ENCODE assay signal across 1 cellular context in the genomic region with DNA sequence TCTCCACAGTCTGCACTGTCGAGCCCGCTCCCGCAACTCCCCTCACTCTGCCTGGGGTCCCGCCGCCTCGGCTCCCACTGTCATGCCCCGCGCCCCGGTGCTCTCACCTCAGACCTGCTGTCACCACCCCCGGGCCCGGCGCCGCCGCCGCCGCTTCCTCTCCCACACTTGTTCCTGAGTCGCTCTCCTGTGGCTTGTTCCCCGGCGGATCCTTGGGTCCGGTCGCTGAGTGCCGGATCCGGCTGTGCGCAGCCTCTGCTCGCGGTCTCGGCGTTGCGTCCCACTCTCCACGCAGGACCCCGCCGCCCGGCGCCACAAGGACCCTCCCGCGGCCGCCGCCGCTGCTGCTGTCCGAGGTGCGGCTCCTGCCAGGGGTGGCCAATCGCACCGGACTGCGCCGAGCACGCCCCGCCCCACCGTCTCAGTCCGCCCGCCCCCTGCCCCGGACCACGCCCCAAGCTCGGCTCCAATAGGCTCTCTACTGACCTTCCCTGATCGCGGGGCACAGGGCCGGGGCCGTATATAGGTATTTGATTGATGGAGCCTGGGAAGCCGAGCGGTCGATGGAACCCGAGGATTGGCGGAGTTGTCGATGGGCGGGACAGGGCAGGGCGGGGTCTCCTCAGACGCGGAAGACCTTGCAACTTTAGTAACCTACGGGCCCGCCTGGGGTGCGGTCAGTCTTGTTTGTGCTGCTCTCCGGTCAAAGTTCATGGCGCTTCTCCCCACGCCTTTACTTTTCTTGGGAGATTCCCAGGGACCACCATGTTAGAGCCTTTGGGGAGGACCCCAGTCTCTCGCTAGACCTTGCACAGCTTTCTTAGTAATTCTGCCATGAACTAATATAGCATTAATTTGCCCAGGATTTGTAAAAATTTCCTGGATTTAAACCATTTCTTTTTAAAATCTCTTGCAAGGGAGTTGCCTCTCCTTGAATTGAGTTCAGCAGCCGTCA.
A peak's percentile ranks its signal among the peaks of the same experiment; 100 is the strongest.
TF ChIP-seq lines count a peak whose summit lies in the region.

Gene TAOK3, minus strand, starts transcription at position 367 of the 955 bp plus-strand sequence. CDS start 117,340 bp downstream, outside the sequence.

TF ChIP-seq in K562, 482 proteins besides CTCF, POLR2A, EP300 and RAD21 (continued from another document and continues in another):
- TF ChIP-seq HINFP (tag; conservative IDR thresholded peaks at IDR 0.05; ENCODE audit: low read depth) (no peak), PHF21A (IDR thresholded peaks at IDR 0.05; ENCODE audit: borderline replicate concordance, low read depth) (no peak), POLR3A (IDR thresholded peaks at IDR 0.05; ENCODE audit: borderline replicate concordance, extremely low read depth, insufficient read depth, insufficient read length) (no peak), KHSRP (IDR thresholded peaks at IDR 0.05) (no peak), ZNF444 (CRISPR knock-in tag; IDR thresholded peaks at IDR 0.05) (no peak), MCM3 (IDR thresholded peaks at IDR 0.05) (no peak), XRCC3 (IDR thresholded peaks at IDR 0.05) (no peak), ELF1 (tag; IDR thresholded peaks at IDR 0.05) (peak; percentile 96), ZNF217 (CRISPR knock-in tag; IDR thresholded peaks at IDR 0.05) (no peak), SMARCB1 (IDR thresholded peaks at IDR 0.05; ENCODE audit: insufficient read length, low read depth) (no peak), LCOR (CRISPR knock-in tag; IDR thresholded peaks at IDR 0.05) (0 out of 2 replicates have a peak, but pooled peaks have one; percentile 36), STAT5A (IDR thresholded peaks at IDR 0.05; ENCODE audit: borderline replicate concordance, low read length) (no peak; the same call in 1 of the 2 replicates), L3MBTL2 (IDR thresholded peaks at IDR 0.05) (peak; percentile 85), PHB2 (IDR thresholded peaks at IDR 0.05; ENCODE audit: low read depth) (no peak), CBX1 (IDR thresholded peaks at IDR 0.05; ENCODE audit: low read depth) (0 out of 2 replicates have a peak, but pooled peaks have one; percentile 12), CBFB (CRISPR knock-in tag; IDR thresholded peaks at IDR 0.05) (0 out of 2 replicates have a peak, but pooled peaks have one; percentile 59), ZNF175 (CRISPR knock-in tag; IDR thresholded peaks at IDR 0.05; ENCODE audit: low read depth) (no peak), IRF2 (CRISPR knock-in tag; IDR thresholded peaks at IDR 0.05) (no peak), NFE2L1 (tag; IDR thresholded peaks at IDR 0.05; ENCODE audit: borderline replicate concordance, low read depth) (no peak), ZNF224 (CRISPR knock-in tag; IDR thresholded peaks at IDR 0.05) (no peak), HSF4 (CRISPR knock-in tag; IDR thresholded peaks at IDR 0.05; ENCODE audit: borderline replicate concordance) (no peak), NCOA4 (IDR thresholded peaks at IDR 0.05; ENCODE audit: partially characterized antibody) (peak; percentile 90), RB1 (IDR thresholded peaks at IDR 0.05; ENCODE audit: low read depth) (peak; percentile 63), BRF1 (IDR thresholded peaks at IDR 0.05; ENCODE audit: borderline replicate concordance, extremely low read depth, insufficient read length) (no peak), HCFC1 (IDR thresholded peaks at IDR 0.05; ENCODE audit: low read depth, low read length) (peak; percentile 79), ZNF740 (CRISPR knock-in tag; IDR thresholded peaks at IDR 0.05) (no peak), ZNF740 (tag; IDR thresholded peaks at IDR 0.05) (no peak), THRAP3 (IDR thresholded peaks at IDR 0.05; ENCODE audit: borderline replicate concordance) (0 out of 2 replicates have a peak, but pooled peaks have one; percentile 47), SP2 (IDR thresholded peaks at IDR 0.05; ENCODE audit: extremely low read depth, low read depth, low read length, poor library complexity, severe bottlenecking) (peak; percentile 24), SAFB (IDR thresholded peaks at IDR 0.05; ENCODE audit: borderline replicate concordance, low read depth, low read length) (peak; percentile 85), PTRF (tag; IDR thresholded peaks at IDR 0.05) (no peak), ZNF780A (CRISPR knock-in tag; IDR thresholded peaks at IDR 0.05) (no peak), SAP30 (IDR thresholded peaks at IDR 0.05; ENCODE audit: borderline replicate concordance, insufficient read depth, low read depth, low read length, poor library complexity, severe bottlenecking) (peak; percentile 73), GTF2F1 (IDR thresholded peaks at IDR 0.05; ENCODE audit: low read depth, low read length) (no peak), ZNF24 (IDR thresholded peaks at IDR 0.05) (no peak)
- TF ChIP-seq, protein P1, sequence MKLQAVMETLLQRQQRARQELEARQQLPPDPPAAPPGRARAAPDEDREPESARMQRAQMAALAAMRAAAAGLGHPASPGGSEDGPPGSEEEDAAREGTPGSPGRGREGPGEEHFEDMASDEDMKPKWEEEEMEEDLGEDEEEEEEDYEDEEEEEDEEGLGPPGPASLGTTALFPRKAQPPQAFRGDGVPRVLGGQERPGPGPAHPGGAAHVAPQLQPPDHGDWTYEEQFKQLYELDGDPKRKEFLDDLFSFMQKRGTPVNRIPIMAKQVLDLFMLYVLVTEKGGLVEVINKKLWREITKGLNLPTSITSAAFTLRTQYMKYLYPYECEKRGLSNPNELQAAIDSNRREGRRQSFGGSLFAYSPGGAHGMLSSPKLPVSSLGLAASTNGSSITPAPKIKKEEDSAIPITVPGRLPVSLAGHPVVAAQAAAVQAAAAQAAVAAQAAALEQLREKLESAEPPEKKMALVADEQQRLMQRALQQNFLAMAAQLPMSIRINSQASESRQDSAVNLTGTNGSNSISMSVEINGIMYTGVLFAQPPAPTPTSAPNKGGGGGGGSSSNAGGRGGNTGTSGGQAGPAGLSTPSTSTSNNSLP (IDR thresholded peaks at IDR 0.05; ENCODE audit: borderline replicate concordance, low read depth, low read length), result no peak
- TF ChIP-seq, protein P2, sequence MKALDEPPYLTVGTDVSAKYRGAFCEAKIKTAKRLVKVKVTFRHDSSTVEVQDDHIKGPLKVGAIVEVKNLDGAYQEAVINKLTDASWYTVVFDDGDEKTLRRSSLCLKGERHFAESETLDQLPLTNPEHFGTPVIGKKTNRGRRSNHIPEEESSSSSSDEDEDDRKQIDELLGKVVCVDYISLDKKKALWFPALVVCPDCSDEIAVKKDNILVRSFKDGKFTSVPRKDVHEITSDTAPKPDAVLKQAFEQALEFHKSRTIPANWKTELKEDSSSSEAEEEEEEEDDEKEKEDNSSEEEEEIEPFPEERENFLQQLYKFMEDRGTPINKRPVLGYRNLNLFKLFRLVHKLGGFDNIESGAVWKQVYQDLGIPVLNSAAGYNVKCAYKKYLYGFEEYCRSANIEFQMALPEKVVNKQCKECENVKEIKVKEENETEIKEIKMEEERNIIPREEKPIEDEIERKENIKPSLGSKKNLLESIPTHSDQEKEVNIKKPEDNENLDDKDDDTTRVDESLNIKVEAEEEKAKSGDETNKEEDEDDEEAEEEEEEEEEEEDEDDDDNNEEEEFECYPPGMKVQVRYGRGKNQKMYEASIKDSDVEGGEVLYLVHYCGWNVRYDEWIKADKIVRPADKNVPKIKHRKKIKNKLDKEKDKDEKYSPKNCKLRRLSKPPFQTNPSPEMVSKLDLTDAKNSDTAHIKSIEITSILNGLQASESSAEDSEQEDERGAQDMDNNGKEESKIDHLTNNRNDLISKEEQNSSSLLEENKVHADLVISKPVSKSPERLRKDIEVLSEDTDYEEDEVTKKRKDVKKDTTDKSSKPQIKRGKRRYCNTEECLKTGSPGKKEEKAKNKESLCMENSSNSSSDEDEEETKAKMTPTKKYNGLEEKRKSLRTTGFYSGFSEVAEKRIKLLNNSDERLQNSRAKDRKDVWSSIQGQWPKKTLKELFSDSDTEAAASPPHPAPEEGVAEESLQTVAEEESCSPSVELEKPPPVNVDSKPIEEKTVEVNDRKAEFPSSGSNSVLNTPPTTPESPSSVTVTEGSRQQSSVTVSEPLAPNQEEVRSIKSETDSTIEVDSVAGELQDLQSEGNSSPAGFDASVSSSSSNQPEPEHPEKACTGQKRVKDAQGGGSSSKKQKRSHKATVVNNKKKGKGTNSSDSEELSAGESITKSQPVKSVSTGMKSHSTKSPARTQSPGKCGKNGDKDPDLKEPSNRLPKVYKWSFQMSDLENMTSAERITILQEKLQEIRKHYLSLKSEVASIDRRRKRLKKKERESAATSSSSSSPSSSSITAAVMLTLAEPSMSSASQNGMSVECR (CRISPR knock-in tag; IDR thresholded peaks at IDR 0.05), result peak; percentile 86
- TF ChIP-seq, protein P3, sequence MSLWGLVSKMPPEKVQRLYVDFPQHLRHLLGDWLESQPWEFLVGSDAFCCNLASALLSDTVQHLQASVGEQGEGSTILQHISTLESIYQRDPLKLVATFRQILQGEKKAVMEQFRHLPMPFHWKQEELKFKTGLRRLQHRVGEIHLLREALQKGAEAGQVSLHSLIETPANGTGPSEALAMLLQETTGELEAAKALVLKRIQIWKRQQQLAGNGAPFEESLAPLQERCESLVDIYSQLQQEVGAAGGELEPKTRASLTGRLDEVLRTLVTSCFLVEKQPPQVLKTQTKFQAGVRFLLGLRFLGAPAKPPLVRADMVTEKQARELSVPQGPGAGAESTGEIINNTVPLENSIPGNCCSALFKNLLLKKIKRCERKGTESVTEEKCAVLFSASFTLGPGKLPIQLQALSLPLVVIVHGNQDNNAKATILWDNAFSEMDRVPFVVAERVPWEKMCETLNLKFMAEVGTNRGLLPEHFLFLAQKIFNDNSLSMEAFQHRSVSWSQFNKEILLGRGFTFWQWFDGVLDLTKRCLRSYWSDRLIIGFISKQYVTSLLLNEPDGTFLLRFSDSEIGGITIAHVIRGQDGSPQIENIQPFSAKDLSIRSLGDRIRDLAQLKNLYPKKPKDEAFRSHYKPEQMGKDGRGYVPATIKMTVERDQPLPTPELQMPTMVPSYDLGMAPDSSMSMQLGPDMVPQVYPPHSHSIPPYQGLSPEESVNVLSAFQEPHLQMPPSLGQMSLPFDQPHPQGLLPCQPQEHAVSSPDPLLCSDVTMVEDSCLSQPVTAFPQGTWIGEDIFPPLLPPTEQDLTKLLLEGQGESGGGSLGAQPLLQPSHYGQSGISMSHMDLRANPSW (CRISPR knock-in tag; IDR thresholded peaks at IDR 0.05), result no peak
- TF ChIP-seq, protein P4, sequence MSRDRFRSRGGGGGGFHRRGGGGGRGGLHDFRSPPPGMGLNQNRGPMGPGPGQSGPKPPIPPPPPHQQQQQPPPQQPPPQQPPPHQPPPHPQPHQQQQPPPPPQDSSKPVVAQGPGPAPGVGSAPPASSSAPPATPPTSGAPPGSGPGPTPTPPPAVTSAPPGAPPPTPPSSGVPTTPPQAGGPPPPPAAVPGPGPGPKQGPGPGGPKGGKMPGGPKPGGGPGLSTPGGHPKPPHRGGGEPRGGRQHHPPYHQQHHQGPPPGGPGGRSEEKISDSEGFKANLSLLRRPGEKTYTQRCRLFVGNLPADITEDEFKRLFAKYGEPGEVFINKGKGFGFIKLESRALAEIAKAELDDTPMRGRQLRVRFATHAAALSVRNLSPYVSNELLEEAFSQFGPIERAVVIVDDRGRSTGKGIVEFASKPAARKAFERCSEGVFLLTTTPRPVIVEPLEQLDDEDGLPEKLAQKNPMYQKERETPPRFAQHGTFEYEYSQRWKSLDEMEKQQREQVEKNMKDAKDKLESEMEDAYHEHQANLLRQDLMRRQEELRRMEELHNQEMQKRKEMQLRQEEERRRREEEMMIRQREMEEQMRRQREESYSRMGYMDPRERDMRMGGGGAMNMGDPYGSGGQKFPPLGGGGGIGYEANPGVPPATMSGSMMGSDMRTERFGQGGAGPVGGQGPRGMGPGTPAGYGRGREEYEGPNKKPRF (IDR thresholded peaks at IDR 0.05; ENCODE audit: low read depth, low read length), result no peak
- TF ChIP-seq, protein P5, sequence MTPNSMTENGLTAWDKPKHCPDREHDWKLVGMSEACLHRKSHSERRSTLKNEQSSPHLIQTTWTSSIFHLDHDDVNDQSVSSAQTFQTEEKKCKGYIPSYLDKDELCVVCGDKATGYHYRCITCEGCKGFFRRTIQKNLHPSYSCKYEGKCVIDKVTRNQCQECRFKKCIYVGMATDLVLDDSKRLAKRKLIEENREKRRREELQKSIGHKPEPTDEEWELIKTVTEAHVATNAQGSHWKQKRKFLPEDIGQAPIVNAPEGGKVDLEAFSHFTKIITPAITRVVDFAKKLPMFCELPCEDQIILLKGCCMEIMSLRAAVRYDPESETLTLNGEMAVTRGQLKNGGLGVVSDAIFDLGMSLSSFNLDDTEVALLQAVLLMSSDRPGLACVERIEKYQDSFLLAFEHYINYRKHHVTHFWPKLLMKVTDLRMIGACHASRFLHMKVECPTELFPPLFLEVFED (CRISPR knock-in tag; conservative IDR thresholded peaks at IDR 0.05), result no peak
- TF ChIP-seq, protein P6, sequence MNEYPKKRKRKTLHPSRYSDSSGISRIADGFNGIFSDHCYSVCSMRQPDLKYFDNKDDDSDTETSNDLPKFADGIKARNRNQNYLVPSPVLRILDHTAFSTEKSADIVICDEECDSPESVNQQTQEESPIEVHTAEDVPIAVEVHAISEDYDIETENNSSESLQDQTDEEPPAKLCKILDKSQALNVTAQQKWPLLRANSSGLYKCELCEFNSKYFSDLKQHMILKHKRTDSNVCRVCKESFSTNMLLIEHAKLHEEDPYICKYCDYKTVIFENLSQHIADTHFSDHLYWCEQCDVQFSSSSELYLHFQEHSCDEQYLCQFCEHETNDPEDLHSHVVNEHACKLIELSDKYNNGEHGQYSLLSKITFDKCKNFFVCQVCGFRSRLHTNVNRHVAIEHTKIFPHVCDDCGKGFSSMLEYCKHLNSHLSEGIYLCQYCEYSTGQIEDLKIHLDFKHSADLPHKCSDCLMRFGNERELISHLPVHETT (CRISPR knock-in tag; conservative IDR thresholded peaks at IDR 0.05 in 1 of 2, IDR thresholded peaks at IDR 0.05 in 1 of 2), result peak in 1 of 2 experiments; percentile 55; a peak in 1 of 4 replicates
- TF ChIP-seq, protein P7, sequence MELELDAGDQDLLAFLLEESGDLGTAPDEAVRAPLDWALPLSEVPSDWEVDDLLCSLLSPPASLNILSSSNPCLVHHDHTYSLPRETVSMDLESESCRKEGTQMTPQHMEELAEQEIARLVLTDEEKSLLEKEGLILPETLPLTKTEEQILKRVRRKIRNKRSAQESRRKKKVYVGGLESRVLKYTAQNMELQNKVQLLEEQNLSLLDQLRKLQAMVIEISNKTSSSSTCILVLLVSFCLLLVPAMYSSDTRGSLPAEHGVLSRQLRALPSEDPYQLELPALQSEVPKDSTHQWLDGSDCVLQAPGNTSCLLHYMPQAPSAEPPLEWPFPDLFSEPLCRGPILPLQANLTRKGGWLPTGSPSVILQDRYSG (tag; conservative IDR thresholded peaks at IDR 0.05; ENCODE audit: low read depth), result no peak
